In genomic region chr13:24299488-24300114, GRCh38 we compare ENCODE assay signal across 14 cellular contexts. TPM values are rescaled to one million over a fixed set of nuclear protein-coding genes. Genes with fewer than 3 reads are reported as not detected.
DNase-seq lines count a peak whose midpoint lies in the region; ATAC-seq and TF ChIP-seq lines count a peak whose summit lies in the region.
"Had no signal": no experiment of that assay in that cellular context is flagged by ENCODE, and none has a peak within 500 bp of the region (broad histone marks: within the 10 kb centered on the region; RNA-seq: fewer than 3 reads in every experiment).

No MANE protein-coding gene starts in this region.

- H3K27me3 Mint-ChIP-seq in CD14-positive monocyte (ENCODE audit: low read depth in 3 of 3) = no peaks in the 10 kb centered on the region
- H3K27me3 Mint-ChIP-seq in T-helper 17 cell = no peaks in the 10 kb centered on the region

- DNase-seq in CD14-positive monocyte (ENCODE audit: low spot score) (no peak), T-helper 17 cell (no peak), sciatic nerve (ENCODE audit: low spot score) (no peak), NCI-H128 (lab: John Stamatoyannopoulos, UW; ENCODE audit: unreplicated experiment) (no peak), NCI-H1417 (lab: John Stamatoyannopoulos, UW) (no peak), NCI-H1694 treated with DMSO at 0.1 percent for 48 hours (lab: John Stamatoyannopoulos, UW) (no peak)
- DNase-seq: BE2C; KBM-7; NCI-H1048; NCI-H187; NCI-H69; NK-92 treated with Interleukin-12 subunit alpha and Interleukin-12 subunit beta, amount 100 ng/mL, for 24 hours had no signal

- no peaks in the 10 kb centered on the region for H3K9me3 Mint-ChIP-seq in CD14-positive monocyte
- H3K9me3 Mint-ChIP-seq: GM23338 had no signal

- H3K4me1 Mint-ChIP-seq in CD14-positive monocyte = no peaks in the 10 kb centered on the region
- H3K4me1 Mint-ChIP-seq in T-helper 17 cell = peaks cover 4% of the 10 kb centered on the region
- H3K4me1 Mint-ChIP-seq: GM23338 had no signal

- no peaks in the 10 kb centered on the region for H3K9me3 ChIP-seq in T-helper 17 cell (ENCODE audit: control insufficient read depth, low read length, poor library complexity, severe bottlenecking)
- H3K9me3 ChIP-seq: BE2C had no signal

- no peak overlapping the region for H3K4me3 Mint-ChIP-seq in CD14-positive monocyte
- H3K4me3 Mint-ChIP-seq in T-helper 17 cell = no peak overlapping the region
- H3K4me3 Mint-ChIP-seq: GM23338 had no signal

- intact Hi-C loops in CD14-positive monocyte (cut with micrococcal nuclease) (no loop called here), sciatic nerve (cut with DNase I) (no loop called here)

- no peak for TF ChIP-seq CTCF in CD14-positive monocyte (IDR thresholded peaks at IDR 0.05)

- H3K36me3 Mint-ChIP-seq in CD14-positive monocyte (peaks cover 96 to 97% of the 10 kb centered on the region in 2 donors), T-helper 17 cell (ENCODE audit: low read depth) (peaks cover 10% of the 10 kb centered on the region)

- H3K27ac Mint-ChIP-seq in CD14-positive monocyte (peak overlapping the region in 4 of 7 donors; percentile 17 to 70 (median 48)), T-helper 17 cell (peak overlapping the region; percentile 57)
- H3K27ac Mint-ChIP-seq: GM23338 had no signal

- ATAC-seq in T-helper 17 cell (no peak), esophagus mucosa (peak; percentile 38), sciatic nerve (peak; percentile 17)
- ATAC-seq: GM23338 had no signal

RNA-seq across cellular contexts. Expression of gene C1QTNF9, which starts 9.8 kb away (rescaled TPM):
- not detected for polyA plus RNA-seq in CD14-positive monocyte
- not detected for total RNA-seq in T-helper 17 cell
- not detected for total RNA-seq in esophagus mucosa
- 2.4 TPM for total RNA-seq in sciatic nerve
- total RNA-seq: GM23338 had no signal
- polyA plus RNA-seq: GM23338 had no signal
